8 cellular contexts compared by ENCODE assay signal in the genomic region with DNA sequence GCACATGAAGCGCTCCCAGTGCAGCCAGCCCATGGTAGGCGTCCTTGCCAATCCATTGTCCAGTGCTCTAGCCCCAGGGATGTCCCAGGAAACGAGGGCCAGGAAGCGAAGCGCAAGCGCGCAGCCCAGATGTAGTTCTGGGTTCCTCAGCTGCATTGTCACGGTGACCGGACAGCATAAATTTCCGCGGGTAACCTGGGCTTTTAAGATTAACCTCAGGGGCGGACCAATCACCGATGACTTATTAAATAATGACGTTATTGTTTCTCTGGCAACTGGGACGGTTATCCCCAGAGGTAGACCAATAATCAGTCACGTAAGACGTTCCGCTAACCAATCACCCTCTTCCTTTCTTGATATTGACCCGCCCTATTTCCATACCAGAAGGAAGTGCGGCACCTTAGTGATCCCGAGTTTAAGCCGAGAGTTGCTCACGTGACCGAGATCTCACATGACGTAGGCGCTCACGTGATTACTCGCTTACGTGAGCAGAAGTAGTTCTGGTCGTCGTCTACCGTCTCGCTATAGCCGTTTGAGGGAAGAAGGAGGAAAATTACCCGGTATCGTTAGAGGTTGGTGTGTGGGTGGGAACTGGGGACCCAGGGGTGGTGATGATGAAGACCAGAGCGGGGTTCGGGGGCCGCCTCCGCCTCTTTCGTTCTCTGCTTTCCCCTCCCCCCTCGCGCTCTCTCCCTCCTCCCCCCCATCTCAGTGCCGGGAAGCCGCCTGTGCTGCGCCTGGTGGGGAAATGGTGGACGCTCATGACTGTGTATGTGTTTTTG. TPM values are rescaled to one million over a fixed set of nuclear protein-coding genes. Genes with fewer than 3 reads are reported as not detected.
DNase-seq lines count a peak whose midpoint lies in the region; ATAC-seq, FAIRE-seq and TF ChIP-seq lines count a peak whose summit lies in the region.

Gene GLA, minus strand, starts transcription at position 178 of the 782 bp plus-strand sequence. Its CDS starts 22 bp downstream, at position 156.
A gene with protein sequence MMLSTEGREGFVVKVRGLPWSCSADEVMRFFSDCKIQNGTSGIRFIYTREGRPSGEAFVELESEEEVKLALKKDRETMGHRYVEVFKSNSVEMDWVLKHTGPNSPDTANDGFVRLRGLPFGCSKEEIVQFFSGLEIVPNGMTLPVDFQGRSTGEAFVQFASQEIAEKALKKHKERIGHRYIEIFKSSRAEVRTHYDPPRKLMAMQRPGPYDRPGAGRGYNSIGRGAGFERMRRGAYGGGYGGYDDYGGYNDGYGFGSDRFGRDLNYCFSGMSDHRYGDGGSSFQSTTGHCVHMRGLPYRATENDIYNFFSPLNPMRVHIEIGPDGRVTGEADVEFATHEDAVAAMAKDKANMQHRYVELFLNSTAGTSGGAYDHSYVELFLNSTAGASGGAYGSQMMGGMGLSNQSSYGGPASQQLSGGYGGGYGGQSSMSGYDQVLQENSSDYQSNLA (plus strand): TSS at position 475 of the 782 bp plus-strand sequence. CDS start 3,767 bp downstream, outside the sequence.

- H3K9me3 ChIP-seq in heart right ventricle (no peaks in the 10 kb centered on the region), upper lobe of left lung (no peaks in the 10 kb centered on the region)

- peak in 3 of 4 donors; percentile 4 to 26 (median 15) for TF ChIP-seq EP300 in upper lobe of left lung (IDR thresholded peaks at IDR 0.05)

- FAIRE-seq in GM12892 (lab: Jason Lieb, UNC), result peak; percentile 96

- peak within 1 kb of the TSS; percentile 45 to 79 (median 71) for H3K4me3 ChIP-seq in heart right ventricle
- H3K4me3 ChIP-seq in upper lobe of left lung, result peak within 1 kb of the TSS; percentile 31 to 72 (median 55)

- WGBS in heart right ventricle, 2 donors, result 0 to 1% methylated on average over 36 to 47 of the region's 47 CpGs
- WGBS in upper lobe of left lung, 2 donors, result 1 to 41% methylated on average over 22 to 47 of the region's 47 CpGs

- H3K36me3 ChIP-seq in heart right ventricle (peaks cover 0 to 23% (median 0%) of the 10 kb centered on the region in 9 donors), upper lobe of left lung (peaks cover 0 to 18% (median 0%) of the 10 kb centered on the region in 4 donors)

- H3K27me3 ChIP-seq in heart right ventricle (no peaks in the 10 kb centered on the region), upper lobe of left lung (no peaks in the 10 kb centered on the region)

- peaks cover 0 to 45% (median 26%) of the 10 kb centered on the region in 9 donors for H3K4me1 ChIP-seq in heart right ventricle
- peaks cover 5 to 17% (median 14%) of the 10 kb centered on the region in 4 donors for H3K4me1 ChIP-seq in upper lobe of left lung

- peak in 1 of 9 donors; percentile 8 for TF ChIP-seq CTCF in heart right ventricle (IDR thresholded peaks at IDR 0.05)
- TF ChIP-seq CTCF in upper lobe of left lung (IDR thresholded peaks at IDR 0.05), result peak in 4 of 6 experiments; percentile 9 to 49 (median 28)

- H3K27ac ChIP-seq in heart right ventricle, result peak within 1 kb of the TSS; percentile 72 to 98 (median 91)
- H3K27ac ChIP-seq in upper lobe of left lung, result peak within 1 kb of the TSS; percentile 92 to 96 (median 94)

- ATAC-seq in HG02870 (IDR thresholded peaks at IDR 0.05; ENCODE audit: unreplicated experiment) (peak; percentile 86), heart right ventricle (peak; percentile 97 to 99 (median 99)), upper lobe of left lung (ENCODE audit: low FRiP score in 2 of 2) (peak; percentile 98)

- TF ChIP-seq POLR2A in GM12892 (IDR thresholded peaks at IDR 0.05; ENCODE audit: low read depth, low read length) (peak; percentile 56; the same call in 1 of the 2 replicates), upper lobe of left lung (IDR thresholded peaks at IDR 0.05) (peak in 3 of 4 donors; percentile 39 to 89 (median 81))

- DNase-seq in GM12892 (ENCODE audit: insufficient read length) (peak; percentile 45), NCI-H146 treated with DMSO at 0.1 percent for 48 hours (lab: John Stamatoyannopoulos, UW; ENCODE audit: unreplicated experiment) (peak; percentile 95), amniotic epithelial cell (ENCODE audit: low read depth) (peak; percentile 98), heart right ventricle (peak; percentile 81 to 92), posterior cingulate gyrus (peak; percentile 76 to 98 (median 88)), upper lobe of left lung (peak; percentile 86 to 94)

- intact Hi-C loops in T-helper 1 cell treated with Interleukin-12 subunit alpha and Interleukin-12 subunit beta and Interleukin-4 antibody, amounts not matched to agents 30 ng/mL and 1 ng/mL, for 36 hours (cut with micrococcal nuclease), result loop anchor here (1.0 to 10.0 kb wide), 12 partner anchors 9 to 1807 kb away; partner anchors contain the start of genes ARMCX5, BEX4, BEX5 and CENPI
- intact Hi-C loops in heart right ventricle (cut with DNase I), result no loop called here
- intact Hi-C loops in posterior cingulate gyrus (cut with DNase I), result no loop called here

RNA-seq across cellular contexts. Expression of gene GLA, which starts in this region (rescaled TPM):
- 28.2 TPM for polyA plus RNA-seq in GM12892 (2012; ENCODE audit: missing spikeins)
- total RNA-seq in T-helper 1 cell treated with Interleukin-12 subunit alpha and Interleukin-12 subunit beta and Interleukin-4 antibody, amounts not matched to agents 30 ng/mL and 1 ng/mL, for 36 hours, result 36.8 and 37.8 TPM in 2 replicates
- total RNA-seq in heart right ventricle (10 to 100 TPM in 3 of 10 donors, 1 to 10 TPM in 7; 6.0 to 22.3 (median 8.6) TPM), upper lobe of left lung (10 to 100 TPM; 18.9 to 54.0 (median 30.7) TPM)
- 10 to 100 TPM; 20.7 to 33.9 TPM for polyA plus RNA-seq in heart right ventricle

RNA-seq across cellular contexts. Expression of the second gene that starts in this region (rescaled TPM):
- 42.9 TPM for polyA plus RNA-seq in GM12892 (2012; ENCODE audit: missing spikeins)
- total RNA-seq in T-helper 1 cell treated with Interleukin-12 subunit alpha and Interleukin-12 subunit beta and Interleukin-4 antibody, amounts not matched to agents 30 ng/mL and 1 ng/mL, for 36 hours, result 44.4 and 46.4 TPM in 2 replicates
- total RNA-seq in heart right ventricle, result 10 to 100 TPM; 49.2 to 74.9 (median 60.8) TPM
- 10 to 100 TPM; 30.7 to 50.0 TPM for polyA plus RNA-seq in heart right ventricle
- total RNA-seq in upper lobe of left lung, result 10 to 100 TPM; 30.4 to 66.6 (median 59.4) TPM

Comparison
In these comparisons a context has a peak if more than half of its experiments do, and no peak if none do; other contexts are left out.
1. Peak in every context shown above with its lines: DNase-seq, ATAC-seq, H3K4me3 ChIP-seq and H3K27ac ChIP-seq.
2. DNase-seq: peak in every context shown above with its lines; median percentile 98 in amniotic epithelial cell; 95 in NCI-H146 treated with DMSO at 0.1 percent for 48 hours; 90 in upper lobe of left lung; 88 in posterior cingulate gyrus; 86 in heart right ventricle; 45 in GM12892.